ENCODE assay signal across 19 cellular contexts in the genomic region with DNA sequence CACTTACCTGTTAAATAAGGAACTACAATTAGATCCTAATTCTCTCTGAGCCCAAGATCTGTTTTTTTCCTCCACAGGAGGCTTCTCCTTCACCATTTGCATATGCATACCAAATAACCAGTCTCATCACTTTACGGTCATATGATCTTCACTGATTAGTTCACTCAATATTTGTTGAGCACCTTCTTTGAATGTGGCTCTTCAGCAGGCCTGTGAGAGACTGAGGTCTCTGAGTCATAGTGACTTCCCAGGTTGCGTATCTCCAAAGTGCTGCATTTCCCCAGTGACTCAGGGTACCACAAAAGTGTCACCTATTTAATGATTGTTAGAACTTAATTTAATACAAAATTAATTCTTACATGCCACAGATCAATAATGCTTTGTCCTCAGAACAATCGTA.
DNase-seq lines count a peak whose midpoint lies in the region; ATAC-seq and TF ChIP-seq lines count a peak whose summit lies in the region.
"Had no signal": no experiment of that assay in that cellular context is flagged by ENCODE, and none has a peak within 500 bp of the region (broad histone marks: within the 10 kb centered on the region; RNA-seq: fewer than 3 reads in every experiment).

No MANE protein-coding gene starts in this region.

- no peaks in the 10 kb centered on the region for H3K27me3 Mint-ChIP-seq in activated CD4-positive, alpha-beta memory T cell treated with anti-CD3 and anti-CD28 coated beads for 36 hours
- H3K27me3 Mint-ChIP-seq: T-helper 17 cell had no signal

- H3K36me3 ChIP-seq in heart right ventricle (no peaks in the 10 kb centered on the region), thyroid gland (no peaks in the 10 kb centered on the region)
- H3K36me3 ChIP-seq: gastroesophageal sphincter, right lobe of liver had no signal

- POLR2A ChIA-PET in activated CD4-positive, alpha-beta memory T cell treated with anti-CD3 and anti-CD28 coated beads for 36 hours (lab: Charles Lee), result no interaction called here

- WGBS in heart right ventricle, 2 donors, result 96 to 98% methylated on average over 3 of the region's 3 CpGs
- WGBS in thyroid gland, 2 donors, result 92 to 93% methylated on average over 3 of the region's 3 CpGs

- no peak overlapping the region for H3K27ac ChIP-seq in foreskin keratinocyte
- H3K27ac ChIP-seq in heart right ventricle, result no peak overlapping the region
- H3K27ac ChIP-seq in thyroid gland, result no peak overlapping the region
- H3K27ac ChIP-seq: gastroesophageal sphincter, right lobe of liver had no signal

- no peaks in the 10 kb centered on the region for H3K4me1 ChIP-seq in foreskin keratinocyte
- H3K4me1 ChIP-seq in heart right ventricle, result peaks cover 0 to 19% (median 9%) of the 10 kb centered on the region in 9 donors
- peaks cover 3 to 7% of the 10 kb centered on the region in 2 donors for H3K4me1 ChIP-seq in thyroid gland
- H3K4me1 ChIP-seq: right lobe of liver had no signal

- in situ Hi-C loops in Caki2 (cut with HindIII; ENCODE audit: low pct_unique_long_range_greater_than_20kb, low sequenced_read_pairs), result no loop called here

- no peak overlapping the region for H3K4me3 Mint-ChIP-seq in activated CD4-positive, alpha-beta memory T cell treated with anti-CD3 and anti-CD28 coated beads for 36 hours
- H3K4me3 Mint-ChIP-seq: B cell, brain, T-helper 17 cell, WTC11 had no signal

- CTCF ChIA-PET in activated CD4-positive, alpha-beta memory T cell treated with anti-CD3 and anti-CD28 coated beads for 36 hours (lab: Charles Lee), result interaction anchor here (2.0 kb wide), 1 partner anchor 52 kb away, joined by 4 read pairs; no protein-coding TSS in a partner anchor

- DNase-seq in A172 (ENCODE audit: low spot score) (peak; percentile 26), Caki2 (ENCODE audit: low read depth) (peak; percentile 10), foreskin keratinocyte (peak; percentile 62 to 75), heart right ventricle (no peak), SKM-1 treated with dmso at 0.1 percent for 144 hours (lab: John Stamatoyannopoulos, UW; ENCODE audit: unreplicated experiment) (no peak), thyroid gland (no peak)
- DNase-seq in activated CD4-positive, alpha-beta memory T cell treated with anti-CD3 and anti-CD28 coated beads for 36 hours, result peak; percentile 23
- DNase-seq: COR-L47, HCEC 1CT, NCI-H2081, NCI-H510A, occipital lobe, right lobe of liver, SHP77, T-helper 17 cell had no signal

- TF ChIP-seq CTCF in foreskin keratinocyte (conservative IDR thresholded peaks at IDR 0.05) (no peak), heart right ventricle (IDR thresholded peaks at IDR 0.05) (no peak), thyroid gland (IDR thresholded peaks at IDR 0.05) (no peak)

- no peak overlapping the region for H3K27ac Mint-ChIP-seq in activated CD4-positive, alpha-beta memory T cell treated with anti-CD3 and anti-CD28 coated beads for 36 hours
- H3K27ac Mint-ChIP-seq: B cell, brain, T-helper 17 cell, WTC11 had no signal

- peaks cover 12% of the 10 kb centered on the region for H3K4me1 Mint-ChIP-seq in activated CD4-positive, alpha-beta memory T cell treated with anti-CD3 and anti-CD28 coated beads for 36 hours (ENCODE audit: low read depth)

- H3K27me3 ChIP-seq in foreskin keratinocyte (no peaks in the 10 kb centered on the region), heart right ventricle (no peaks in the 10 kb centered on the region), thyroid gland (no peaks in the 10 kb centered on the region)
- H3K27me3 ChIP-seq: gastroesophageal sphincter, right lobe of liver had no signal

- no peak for TF ChIP-seq POLR2A in thyroid gland (IDR thresholded peaks at IDR 0.05)

- peak; percentile 93 for ATAC-seq in foreskin keratinocyte
- ATAC-seq in heart right ventricle, result no peak
- ATAC-seq: gastroesophageal sphincter, right lobe of liver, T-helper 17 cell, WTC11 had no signal

- H3K9me3 ChIP-seq in heart right ventricle (peaks cover 0 to 7% (median 0%) of the 10 kb centered on the region in 11 donors), thyroid gland (no peaks in the 10 kb centered on the region)
- H3K9me3 ChIP-seq: gastroesophageal sphincter, right lobe of liver had no signal

- intact Hi-C loops in activated CD4-positive, alpha-beta memory T cell treated with anti-CD3 and anti-CD28 coated beads for 36 hours (cut with micrococcal nuclease), result no loop called here
- intact Hi-C loops in heart right ventricle (cut with DNase I) (no loop called here), thyroid gland (cut with DNase I) (no loop called here)

- H3K9me3 Mint-ChIP-seq in activated CD4-positive, alpha-beta memory T cell treated with anti-CD3 and anti-CD28 coated beads for 36 hours, result peaks cover 2% of the 10 kb centered on the region
- H3K9me3 Mint-ChIP-seq: WTC11 had no signal

- H3K4me3 ChIP-seq in heart right ventricle, result no peak overlapping the region
- no peak overlapping the region for H3K4me3 ChIP-seq in thyroid gland (replicated peaks in 1 of 3)
- H3K4me3 ChIP-seq: gastroesophageal sphincter, right lobe of liver had no signal

- no peaks in the 10 kb centered on the region for H3K36me3 Mint-ChIP-seq in activated CD4-positive, alpha-beta memory T cell treated with anti-CD3 and anti-CD28 coated beads for 36 hours
- H3K36me3 Mint-ChIP-seq: brain, WTC11 had no signal

Comparison
In these comparisons a context has a peak if more than half of its experiments do, and no peak if none do; other contexts are left out.
1. DNase-seq: peak in A172 (single experiment), Caki2 (single experiment), activated CD4-positive, alpha-beta memory T cell treated with anti-CD3 and anti-CD28 coated beads for 36 hours (single experiment) and foreskin keratinocyte (2 of 2); none in heart right ventricle (0 of 2), SKM-1 treated with dmso at 0.1 percent for 144 hours (single experiment) and thyroid gland (0 of 2).